ENCODE assay signal across 24 cellular contexts in genomic region chr12:32010631-32011030, GRCh38.
"Had no signal": no experiment of that assay in that cellular context is flagged by ENCODE, and none has a peak within 500 bp of the region (broad histone marks: within the 10 kb centered on the region; RNA-seq: fewer than 3 reads in every experiment).

No MANE protein-coding gene starts in this region.

- H3K4me3 Mint-ChIP-seq: activated B cell treated with CpG ODN at 0.5 μM for 24 hours; activated CD4-positive, alpha-beta memory T cell treated with anti-CD3 and anti-CD28 coated beads, Interleukin-2, amount 10 ng/mL, durations not matched to agents 7 days and 5 days; activated CD8-positive, alpha-beta memory T cell treated with anti-CD3 and anti-CD28 coated beads, Interleukin-2, amount 10 ng/mL, durations not matched to agents 7 days and 5 days; activated naive CD8-positive, alpha-beta T cell treated with anti-CD3 and anti-CD28 coated beads, Interleukin-2, amount 50 U/mL, for 24 hours; neural crest cell had no signal

- H3K27ac ChIP-seq: brain microvascular endothelial cell, dorsolateral prefrontal cortex, psoas muscle, tibial artery had no signal

- H3K4me3 ChIP-seq: dorsolateral prefrontal cortex, lung, psoas muscle, tibial artery had no signal

- H3K27ac Mint-ChIP-seq: activated B cell treated with CpG ODN at 0.5 μM for 24 hours; activated CD4-positive, alpha-beta memory T cell treated with anti-CD3 and anti-CD28 coated beads, Interleukin-2, amount 10 ng/mL, durations not matched to agents 7 days and 5 days; activated CD8-positive, alpha-beta memory T cell treated with anti-CD3 and anti-CD28 coated beads, Interleukin-2, amount 10 ng/mL, durations not matched to agents 7 days and 5 days; activated naive CD8-positive, alpha-beta T cell treated with anti-CD3 and anti-CD28 coated beads, Interleukin-2, amount 50 U/mL, for 24 hours had no signal

- H3K9me3 ChIP-seq: psoas muscle, tibial artery had no signal

- H3K36me3 ChIP-seq: brain microvascular endothelial cell, tibial artery had no signal

- H3K4me1 ChIP-seq: psoas muscle, tibial artery had no signal

- H3K27me3 Mint-ChIP-seq: activated B cell treated with CpG ODN at 0.5 μM for 24 hours; activated CD4-positive, alpha-beta memory T cell treated with anti-CD3 and anti-CD28 coated beads, Interleukin-2, amount 10 ng/mL, durations not matched to agents 7 days and 5 days; activated CD8-positive, alpha-beta memory T cell treated with anti-CD3 and anti-CD28 coated beads, Interleukin-2, amount 10 ng/mL, durations not matched to agents 7 days and 5 days; activated naive CD8-positive, alpha-beta T cell treated with anti-CD3 and anti-CD28 coated beads, Interleukin-2, amount 50 U/mL, for 24 hours had no signal

- H3K27me3 ChIP-seq: brain microvascular endothelial cell, dorsolateral prefrontal cortex, tibial artery had no signal

- DNase-seq: activated B cell treated with CpG ODN at 0.5 μM for 24 hours; activated CD4-positive, alpha-beta memory T cell treated with anti-CD3 and anti-CD28 coated beads, Interleukin-2, amount 10 ng/mL, durations not matched to agents 7 days and 5 days; activated CD4-positive, alpha-beta T cell treated with anti-CD3 and anti-CD28 coated beads for 4 hours; activated CD8-positive, alpha-beta memory T cell treated with anti-CD3 and anti-CD28 coated beads, Interleukin-2, amount 10 ng/mL, durations not matched to agents 7 days and 5 days; activated naive CD4-positive, alpha-beta T cell treated with Interleukin-2 at 50 U/mL for 16 hours; activated naive CD8-positive, alpha-beta T cell treated with anti-CD3 and anti-CD28 coated beads, Interleukin-2, amount 50 U/mL, for 24 hours; anterior cingulate cortex; brain microvascular endothelial cell; central memory CD4-positive, alpha-beta T cell; dorsolateral prefrontal cortex; head of caudate nucleus; kidney; psoas muscle; right cardiac atrium; stimulated activated naive CD8-positive, alpha-beta T cell treated with anti-CD3 and anti-CD28 coated beads, Interleukin-15, Interleukin-2, amounts not matched to agents 100 U/mL and 50 U/mL, for 24 hours; substantia nigra; T-helper 2 cell; tibial artery had no signal

- H3K4me1 Mint-ChIP-seq: activated B cell treated with CpG ODN at 0.5 μM for 24 hours; activated CD4-positive, alpha-beta memory T cell treated with anti-CD3 and anti-CD28 coated beads, Interleukin-2, amount 10 ng/mL, durations not matched to agents 7 days and 5 days; activated CD8-positive, alpha-beta memory T cell treated with anti-CD3 and anti-CD28 coated beads, Interleukin-2, amount 10 ng/mL, durations not matched to agents 7 days and 5 days; neural crest cell had no signal

- FAIRE-seq: colon, frontal cortex, kidney, TTC549 had no signal

- H3K36me3 Mint-ChIP-seq: activated CD8-positive, alpha-beta memory T cell treated with anti-CD3 and anti-CD28 coated beads, Interleukin-2, amount 10 ng/mL, durations not matched to agents 7 days and 5 days had no signal

- ATAC-seq: activated CD8-positive, alpha-beta memory T cell treated with anti-CD3 and anti-CD28 coated beads, Interleukin-2, amount 10 ng/mL, durations not matched to agents 7 days and 5 days; activated naive CD8-positive, alpha-beta T cell treated with anti-CD3 and anti-CD28 coated beads, Interleukin-2, amount 50 U/mL, for 24 hours; left lobe of liver; psoas muscle; right cardiac atrium; stimulated activated naive CD8-positive, alpha-beta T cell treated with anti-CD3 and anti-CD28 coated beads, Interleukin-15, Interleukin-2, amounts not matched to agents 100 U/mL and 50 U/mL, for 24 hours had no signal

- H3K9me3 Mint-ChIP-seq: activated B cell treated with CpG ODN at 0.5 μM for 24 hours; activated CD4-positive, alpha-beta memory T cell treated with anti-CD3 and anti-CD28 coated beads, Interleukin-2, amount 10 ng/mL, durations not matched to agents 7 days and 5 days; activated naive CD8-positive, alpha-beta T cell treated with anti-CD3 and anti-CD28 coated beads, Interleukin-2, amount 50 U/mL, for 24 hours; neural crest cell had no signal
